In genomic region chr1:117566556-117566955, GRCh38 we compare ENCODE assay signal across 18 cellular contexts. TPM values are rescaled to one million over a fixed set of nuclear protein-coding genes. Genes with fewer than 3 reads are reported as not detected.
"Had no signal": no experiment of that assay in that cellular context is flagged by ENCODE, and none has a peak within 500 bp of the region (broad histone marks: within the 10 kb centered on the region; RNA-seq: fewer than 3 reads in every experiment).

No MANE protein-coding gene starts in this region.

- H3K4me1 ChIP-seq: heart left ventricle, uterus had no signal

- H3K4me3 ChIP-seq: heart left ventricle, neural progenitor cell, pancreas, right lobe of liver, suprapubic skin, thyroid gland, upper lobe of left lung, uterus had no signal

- ATAC-seq: heart left ventricle; left colon; natural killer cell treated with Interleukin-12 subunit alpha and Interleukin-12 subunit beta and Interleukin-15 and Interleukin-18, amount 100 ng/mL, for 72 hours; stimulated activated effector memory CD8-positive, alpha-beta T cell treated with anti-CD3 and anti-CD28 coated beads, Interleukin-12 subunit alpha, Interleukin-12 subunit beta, amount 100 ng/mL, for 72 hours; stimulated activated naive CD8-positive, alpha-beta T cell treated with anti-CD3 and anti-CD28 coated beads, Interleukin-15, Interleukin-2, amounts not matched to agents 100 U/mL and 50 U/mL, for 24 hours had no signal

- H3K36me3 ChIP-seq: heart left ventricle, neural progenitor cell, pancreas, right lobe of liver, suprapubic skin, thyroid gland, upper lobe of left lung, uterus had no signal

- H3K27ac ChIP-seq: heart left ventricle, neural progenitor cell, pancreas, right lobe of liver, suprapubic skin, thyroid gland, upper lobe of left lung, uterus had no signal

- H3K27me3 ChIP-seq: heart left ventricle, neural progenitor cell, pancreas, right lobe of liver, suprapubic skin, thyroid gland, upper lobe of left lung, uterus had no signal

- DNase-seq: foreskin melanocyte; hippocampal formation; left colon; nucleus accumbens; right lobe of liver; stimulated activated CD4-positive, alpha-beta T cell treated with anti-CD3 and anti-CD28 coated beads, Interleukin-4, amount 100 ng/mL, for 1 hour; stimulated activated CD8-positive, alpha-beta memory T cell treated with anti-CD3 and anti-CD28 coated beads, Interleukin-4, amount 100 ng/mL, for 48 hours; stimulated activated naive CD8-positive, alpha-beta T cell treated with anti-CD3 and anti-CD28 coated beads, Interleukin-15, Interleukin-2, amounts not matched to agents 100 U/mL and 50 U/mL, for 24 hours; thyroid gland; upper lobe of left lung; uterus had no signal

- H3K9me3 ChIP-seq: heart left ventricle, pancreas, right lobe of liver, suprapubic skin, thyroid gland, upper lobe of left lung, uterus had no signal

RNA-seq across cellular contexts. Expression of gene TENT5C, which starts 39.3 kb away (rescaled TPM):
- total RNA-seq: epithelial cell of proximal tubule had no signal
